13 cellular contexts compared by ENCODE assay signal in genomic region chr2:174138161-174138560, GRCh38.
DNase-seq lines count a peak whose midpoint lies in the region; ATAC-seq, FAIRE-seq and TF ChIP-seq lines count a peak whose summit lies in the region.
"Had no signal": no experiment of that assay in that cellular context is flagged by ENCODE, and none has a peak within 500 bp of the region (broad histone marks: within the 10 kb centered on the region; RNA-seq: fewer than 3 reads in every experiment).

No MANE protein-coding gene starts in this region.

- H3K4me1 ChIP-seq in Caco-2: no peaks in the 10 kb centered on the region
- H3K4me1 ChIP-seq in K562 (replicated peaks in 1 of 2; ENCODE audit: control insufficient read depth in 2 of 2, insufficient read depth in 2 of 2, low read length in 2 of 2): no peaks in the 10 kb centered on the region
- H3K4me1 ChIP-seq in liver (ENCODE audit: control insufficient read depth in 4 of 4, insufficient read depth in 4 of 4, low read length in 3 of 4): no peaks in the 10 kb centered on the region

- no peaks in the 10 kb centered on the region for H3K36me3 ChIP-seq in Caco-2 (ENCODE audit: control insufficient read depth, insufficient read depth, low read length)
- H3K36me3 ChIP-seq in K562 (ENCODE audit: control insufficient read depth, insufficient read depth, low read length): peaks cover 45% of the 10 kb centered on the region
- no peaks in the 10 kb centered on the region for H3K36me3 ChIP-seq in liver (ENCODE audit: control insufficient read depth in 4 of 4, insufficient read depth in 3 of 4, low read depth in 1 of 4, low read length in 3 of 4)
- H3K36me3 ChIP-seq: ovary had no signal

- no peak for TF ChIP-seq EP300 in K562 (IDR thresholded peaks at IDR 0.05; ENCODE audit: low read length)

- CTCF ChIA-PET in Caco-2 (lab: Charles Lee) (no interaction called here), K562 (lab: Yijun Ruan, JAX; ENCODE audit: low intra/inter-chr PET ratio) (no interaction called here)
- CTCF ChIA-PET in activated CD4-positive, alpha-beta T cell treated with anti-CD3 and anti-CD28 coated beads, Interleukin-2, amount 10 ng/mL, durations not matched to agents 7 days and 5 days (lab: Charles Lee): no interaction called here

- H3K4me2 ChIP-seq in K562 (ENCODE audit: insufficient read depth, low read length): no peak overlapping the region

- H3K27me3 ChIP-seq in Caco-2 (replicated peaks; ENCODE audit: control insufficient read depth, insufficient read depth, low read length): no peaks in the 10 kb centered on the region
- no peaks in the 10 kb centered on the region for H3K27me3 ChIP-seq in K562 (ENCODE audit: control insufficient read depth in 2 of 2, insufficient read depth in 2 of 2, low read length in 2 of 2)
- H3K27me3 ChIP-seq in liver (ENCODE audit: control insufficient read depth in 4 of 4, insufficient read depth in 4 of 4, low read length in 3 of 4): no peaks in the 10 kb centered on the region
- H3K27me3 ChIP-seq: ovary had no signal

- no peaks in the 10 kb centered on the region for H3K9me1 ChIP-seq in K562 (ENCODE audit: control insufficient read depth, insufficient read depth, low read length)

- H3K4me1 Mint-ChIP-seq in Caco-2 (ENCODE audit: low read depth, unreplicated experiment) (peaks cover 7% of the 10 kb centered on the region), HFFc6 (ENCODE audit: low read depth) (peaks cover 16% of the 10 kb centered on the region)
- no peaks in the 10 kb centered on the region for H3K4me1 Mint-ChIP-seq in activated naive CD8-positive, alpha-beta T cell treated with anti-CD3 and anti-CD28 coated beads for 36 hours
- H3K4me1 Mint-ChIP-seq in activated CD4-positive, alpha-beta T cell treated with anti-CD3 and anti-CD28 coated beads, Interleukin-2, amount 10 ng/mL, durations not matched to agents 7 days and 5 days: no peaks in the 10 kb centered on the region

- no peaks in the 10 kb centered on the region for H3K9me3 ChIP-seq in Caco-2
- H3K9me3 ChIP-seq in K562 (replicated peaks; ENCODE audit: control insufficient read depth, insufficient read depth, low read depth, low read length): no peaks in the 10 kb centered on the region
- no peaks in the 10 kb centered on the region for H3K9me3 ChIP-seq in liver (ENCODE audit: control insufficient read depth in 4 of 4, low read length in 3 of 4)
- H3K9me3 ChIP-seq: ovary had no signal

- H3K27me3 Mint-ChIP-seq in Caco-2 (ENCODE audit: insufficient read depth, unreplicated experiment) (no peaks in the 10 kb centered on the region), HFFc6 (ENCODE audit: insufficient read depth) (no peaks in the 10 kb centered on the region; the same call in 1 of the 2 replicates)
- no peaks in the 10 kb centered on the region for H3K27me3 Mint-ChIP-seq in activated naive CD8-positive, alpha-beta T cell treated with anti-CD3 and anti-CD28 coated beads for 36 hours
- H3K27me3 Mint-ChIP-seq in activated CD4-positive, alpha-beta T cell treated with anti-CD3 and anti-CD28 coated beads, Interleukin-2, amount 10 ng/mL, durations not matched to agents 7 days and 5 days: no peaks in the 10 kb centered on the region

- BruUV-seq in Caco-2 (replicated peaks; lab: Mats Ljungman, UMichigan): no TSS peak
- BruUV-seq in K562 (replicated peaks; lab: Mats Ljungman, UMichigan): no TSS peak

- TF ChIP-seq CTCF in Caco-2 (IDR thresholded peaks at IDR 0.05; ENCODE audit: insufficient read depth in 1 of 2, low read depth in 1 of 2, low read length in 1 of 2, severe bottlenecking in 1 of 2, unreplicated experiment in 1 of 2): peak; percentile 34 to 53
- peak; percentile 67 for TF ChIP-seq CTCF in HFFc6 (IDR thresholded peaks at IDR 0.05)
- peak; percentile 38 to 52 (median 42); a peak in 5 of 6 replicates for TF ChIP-seq CTCF in K562 (IDR thresholded peaks at IDR 0.05 in 2 of 3, conservative IDR thresholded peaks at IDR 0.05 in 1 of 3; ENCODE audit: insufficient read depth in 2 of 3, low read depth in 1 of 3, low read length in 3 of 3)
- TF ChIP-seq CTCF in liver (IDR thresholded peaks at IDR 0.05; ENCODE audit: low read depth, low read length, missing input control): peak; percentile 27

- no peaks in the 10 kb centered on the region for H3K9me3 Mint-ChIP-seq in Caco-2 (ENCODE audit: unreplicated experiment)
- H3K9me3 Mint-ChIP-seq in HFFc6: no peaks in the 10 kb centered on the region
- no peaks in the 10 kb centered on the region for H3K9me3 Mint-ChIP-seq in activated naive CD8-positive, alpha-beta T cell treated with anti-CD3 and anti-CD28 coated beads for 36 hours
- no peaks in the 10 kb centered on the region for H3K9me3 Mint-ChIP-seq in activated CD4-positive, alpha-beta T cell treated with anti-CD3 and anti-CD28 coated beads, Interleukin-2, amount 10 ng/mL, durations not matched to agents 7 days and 5 days

- peak in 1 of 2 experiments; percentile 28 for DNase-seq in Caco-2
- no peak for DNase-seq in HFFc6
- DNase-seq in K562 (ENCODE audit: extremely low read depth in 1 of 4, low spot score in 3 of 4): peak in 3 of 4 experiments; percentile 24 to 41 (median 41)
- DNase-seq in activated naive CD8-positive, alpha-beta T cell treated with anti-CD3 and anti-CD28 coated beads for 36 hours: no peak
- no peak for DNase-seq in activated CD4-positive, alpha-beta T cell treated with anti-CD3 and anti-CD28 coated beads, Interleukin-2, amount 10 ng/mL, durations not matched to agents 7 days and 5 days
- DNase-seq in NK-92 (lab: John Stamatoyannopoulos, UW; ENCODE audit: unreplicated experiment): no peak
- DNase-seq: DMS79, kidney glomerular epithelial cell, NCI-H446, ovary had no signal

- H3K27ac ChIP-seq in K562 (ENCODE audit: extremely low read depth, low read depth, low read length) (no peak overlapping the region), liver (ENCODE audit: low read depth in 1 of 2, low read length in 2 of 2) (no peak overlapping the region)
- H3K27ac ChIP-seq: ovary had no signal

- H3K4me3 ChIP-seq in Caco-2 (ENCODE audit: low read depth, low read length): no peak overlapping the region
- no peak overlapping the region for H3K4me3 ChIP-seq in K562
- H3K4me3 ChIP-seq in liver (ENCODE audit: low read depth in 1 of 3, low read length in 3 of 3): no peak overlapping the region
- H3K4me3 ChIP-seq: ovary had no signal

- TF ChIP-seq RAD21 in K562 (CRISPR knock-in tag; conservative IDR thresholded peaks at IDR 0.05 in 1 of 2, IDR thresholded peaks at IDR 0.05 in 1 of 2): peak in 1 of 2 experiments; percentile 54; a peak in 2 of 4 replicates
- TF ChIP-seq RAD21 in liver (IDR thresholded peaks at IDR 0.05): peak; percentile 18 to 63

- H3K36me3 Mint-ChIP-seq in Caco-2 (ENCODE audit: insufficient read depth, unreplicated experiment) (peaks cover 43% of the 10 kb centered on the region), HFFc6 (ENCODE audit: low read depth) (peaks cover 28% of the 10 kb centered on the region)
- H3K36me3 Mint-ChIP-seq in activated naive CD8-positive, alpha-beta T cell treated with anti-CD3 and anti-CD28 coated beads for 36 hours: peaks cover 54% of the 10 kb centered on the region
- H3K36me3 Mint-ChIP-seq in activated CD4-positive, alpha-beta T cell treated with anti-CD3 and anti-CD28 coated beads, Interleukin-2, amount 10 ng/mL, durations not matched to agents 7 days and 5 days (ENCODE audit: low read depth): peaks cover 17% of the 10 kb centered on the region

- H3K27ac Mint-ChIP-seq in Caco-2 (ENCODE audit: unreplicated experiment): no peak overlapping the region
- no peak overlapping the region for H3K27ac Mint-ChIP-seq in HFFc6
- H3K27ac Mint-ChIP-seq in activated naive CD8-positive, alpha-beta T cell treated with anti-CD3 and anti-CD28 coated beads for 36 hours: no peak overlapping the region
- no peak overlapping the region for H3K27ac Mint-ChIP-seq in activated CD4-positive, alpha-beta T cell treated with anti-CD3 and anti-CD28 coated beads, Interleukin-2, amount 10 ng/mL, durations not matched to agents 7 days and 5 days

- ATAC-seq in K562 (peak; percentile 82), HG02852 (IDR thresholded peaks at IDR 0.05; ENCODE audit: unreplicated experiment) (no peak)

- H3K4me3 Mint-ChIP-seq in Caco-2 (ENCODE audit: unreplicated experiment) (no peak overlapping the region), HFFc6 (no peak overlapping the region)
- H3K4me3 Mint-ChIP-seq in activated naive CD8-positive, alpha-beta T cell treated with anti-CD3 and anti-CD28 coated beads for 36 hours: no peak overlapping the region
- no peak overlapping the region for H3K4me3 Mint-ChIP-seq in activated CD4-positive, alpha-beta T cell treated with anti-CD3 and anti-CD28 coated beads, Interleukin-2, amount 10 ng/mL, durations not matched to agents 7 days and 5 days

- no peak for TF ChIP-seq POLR2A in K562 (conservative IDR thresholded peaks at IDR 0.05)

- in situ Hi-C loops in K562 (cut with MboI): no loop called here

- WGBS in K562 (ENCODE audit: insufficient coverage, low coverage, missing lambda C conversion rate): 61% methylated on average over 4 of the region's 4 CpGs
- 68% methylated on average over 4 of the region's 4 CpGs for WGBS in liver

- no peak overlapping the region for H2AFZ ChIP-seq in K562 (ENCODE audit: low read depth, low read length)

- peaks cover 7% of the 10 kb centered on the region; the same call in 2 of the 3 replicates for H3K79me2 ChIP-seq in K562 (ENCODE audit: control insufficient read depth, insufficient read depth, low read length)

- POLR2A ChIA-PET in Caco-2 (lab: Charles Lee): no interaction called here
- POLR2A ChIA-PET in K562 (lab: Yijun Ruan, JAX): no interaction called here
- POLR2A ChIA-PET in activated CD4-positive, alpha-beta T cell treated with anti-CD3 and anti-CD28 coated beads, Interleukin-2, amount 10 ng/mL, durations not matched to agents 7 days and 5 days (lab: Charles Lee): no interaction called here

- peak; percentile 67 for FAIRE-seq in K562 (lab: Jason Lieb, UNC)
- FAIRE-seq: endometrium had no signal

- H3K9ac ChIP-seq in K562 (ENCODE audit: insufficient read depth in 1 of 2, low read depth in 2 of 2, low read length in 2 of 2) (no peak overlapping the region), liver (ENCODE audit: low read depth in 1 of 2, low read length in 2 of 2) (no peak overlapping the region)

- no peaks in the 10 kb centered on the region for H4K20me1 ChIP-seq in K562 (replicated peaks; ENCODE audit: control insufficient read depth, insufficient read depth, low read length)

- intact Hi-C loops in Caco-2 (cut with micrococcal nuclease; ENCODE audit: unreplicated experiment): loop anchor here (1.0 kb wide), 1 partner anchor 203 kb away; no protein-coding TSS in a partner anchor
- intact Hi-C loops in K562 (cut with micrococcal nuclease): loop anchor here (5.0 kb wide), 1 partner anchor 204 kb away; no protein-coding TSS in a partner anchor

TF ChIP-seq in K562, 482 proteins besides CTCF, POLR2A, EP300 and RAD21:
- TF ChIP-seq SMC3 (conservative IDR thresholded peaks at IDR 0.05; ENCODE audit: insufficient read depth, low read depth, low read length): peak; percentile 20; the same call in 1 of the 2 replicates
- no peak for TF ChIP-seq CCNT2 (IDR thresholded peaks at IDR 0.05; ENCODE audit: borderline replicate concordance, extremely low read depth, insufficient read length, low read depth, low read length)
TF ChIP-seq in K562: peak in this region for 1.

TF ChIP-seq in liver, 16 proteins besides CTCF, POLR2A, EP300 and RAD21 (continues in another document):
- TF ChIP-seq SP1 (IDR thresholded peaks at IDR 0.05) (no peak), EGR1 (IDR thresholded peaks at IDR 0.05; ENCODE audit: low read depth in 2 of 2) (no peak), FOXA1 (IDR thresholded peaks at IDR 0.05) (no peak), NR2F2 (IDR thresholded peaks at IDR 0.05) (no peak)

Comparison
In these comparisons a context has a peak if more than half of its experiments do, and no peak if none do; other contexts are left out.
1. DNase-seq: peak in K562 (3 of 4); none in HFFc6 (single experiment), activated naive CD8-positive, alpha-beta T cell treated with anti-CD3 and anti-CD28 coated beads for 36 hours (single experiment), activated CD4-positive, alpha-beta T cell treated with anti-CD3 and anti-CD28 coated beads, Interleukin-2, amount 10 ng/mL, durations not matched to agents 7 days and 5 days (single experiment) and NK-92 (single experiment).
2. Peak in every context shown above with its lines, with median percentiles within 50 percentile points of each other: CTCF ChIP-seq.